In the genomic region with DNA sequence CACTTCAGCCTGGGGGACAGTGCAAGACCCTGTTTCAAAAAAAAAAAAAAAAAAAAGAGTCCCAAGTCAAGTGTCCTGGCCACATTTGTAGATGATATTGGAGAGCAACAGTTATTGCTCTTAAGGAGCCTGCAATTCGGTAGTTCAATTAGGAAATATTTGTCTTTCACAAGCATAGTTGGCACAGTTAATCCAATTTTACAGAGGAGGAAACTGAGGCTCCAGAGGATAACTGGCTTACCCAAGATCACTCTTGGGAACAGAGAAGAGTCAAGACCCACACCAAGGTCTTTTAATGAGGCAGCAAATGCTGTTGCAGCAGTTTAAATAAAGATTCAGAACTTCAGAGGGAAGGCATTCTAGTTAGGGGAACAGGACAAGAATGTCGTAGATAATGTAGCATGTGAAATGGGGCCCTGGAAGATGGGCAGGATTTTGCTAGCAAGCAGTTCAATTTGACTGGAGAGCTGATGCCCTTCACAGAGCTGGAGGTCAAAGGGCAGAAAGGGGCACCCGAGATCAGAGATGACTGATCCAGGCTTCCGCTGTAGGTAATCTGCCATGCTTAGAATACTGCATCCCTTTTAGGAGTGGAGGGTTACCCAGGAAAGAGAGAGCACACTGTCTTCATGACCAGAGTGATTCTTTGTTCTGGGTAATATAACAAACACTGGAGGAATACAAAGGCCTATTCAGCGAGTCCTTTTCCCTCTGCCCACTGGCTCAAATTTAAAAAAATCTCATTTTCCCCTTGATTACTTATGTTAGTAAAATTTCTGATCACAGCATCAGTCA, we compare ENCODE assay signal across 15 cellular contexts. TPM values are rescaled to one million over a fixed set of nuclear protein-coding genes. Genes with fewer than 3 reads are reported as not detected.
A peak's percentile ranks its signal among the peaks of the same experiment; 100 is the strongest.
DNase-seq lines count a peak whose midpoint lies in the region; ATAC-seq and TF ChIP-seq lines count a peak whose summit lies in the region.
"Had no signal": no experiment of that assay in that cellular context is flagged by ENCODE, and none has a peak within 500 bp of the region (broad histone marks: within the 10 kb centered on the region; RNA-seq: fewer than 3 reads in every experiment).

No MANE protein-coding gene starts in this region.

- TF ChIP-seq POLR2A in upper lobe of left lung (IDR thresholded peaks at IDR 0.05), result no peak

- no peaks in the 10 kb centered on the region for H3K27me3 ChIP-seq in naive thymus-derived CD4-positive, alpha-beta T cell (ENCODE audit: control insufficient read depth in 2 of 2, insufficient read depth in 2 of 2, low read length in 2 of 2)
- H3K27me3 ChIP-seq in upper lobe of left lung, result no peaks in the 10 kb centered on the region

- peaks cover 75% of the 10 kb centered on the region for H3K4me1 Mint-ChIP-seq in activated T-cell treated with anti-CD3 and anti-CD28 coated beads, Interleukin-2, amount 50 U/mL, for 72 hours (ENCODE audit: low read depth)
- peaks cover 67% of the 10 kb centered on the region for H3K4me1 Mint-ChIP-seq in chondrocyte (ENCODE audit: low read depth)
- H3K4me1 Mint-ChIP-seq in naive thymus-derived CD4-positive, alpha-beta T cell, result peaks cover 45 to 73% (median 67%) of the 10 kb centered on the region in 7 donors

- intact Hi-C loops in naive thymus-derived CD4-positive, alpha-beta T cell (cut with micrococcal nuclease), result loop anchor here (10.0 kb wide), 2 partner anchors 348 to 1978 kb away; a partner anchor contains a TSS

- peak overlapping the region; percentile 54 to 57 for H3K4me3 Mint-ChIP-seq in activated T-cell treated with anti-CD3 and anti-CD28 coated beads, Interleukin-2, amount 50 U/mL, for 72 hours
- no peak overlapping the region for H3K4me3 Mint-ChIP-seq in chondrocyte (ENCODE audit: unreplicated experiment)
- H3K4me3 Mint-ChIP-seq in naive thymus-derived CD4-positive, alpha-beta T cell, result peak overlapping the region in 5 of 10 donors; percentile 0 to 52 (median 38)

- POLR2A ChIA-PET in naive thymus-derived CD4-positive, alpha-beta T cell (lab: Charles Lee), result no interaction called here

- H3K36me3 Mint-ChIP-seq in activated T-cell treated with anti-CD3 and anti-CD28 coated beads, Interleukin-2, amount 50 U/mL, for 72 hours (ENCODE audit: insufficient read depth in 2 of 2), result no peaks in the 10 kb centered on the region
- no peaks in the 10 kb centered on the region for H3K36me3 Mint-ChIP-seq in chondrocyte (ENCODE audit: low read depth)
- peaks cover 4 to 18% (median 9%) of the 10 kb centered on the region in 5 donors for H3K36me3 Mint-ChIP-seq in naive thymus-derived CD4-positive, alpha-beta T cell

- ATAC-seq in activated T-cell treated with anti-CD3 and anti-CD28 coated beads, Interleukin-2, amount 50 U/mL, for 72 hours (replicated peaks in 1 of 2), result no peak
- no peak for ATAC-seq in naive thymus-derived CD4-positive, alpha-beta T cell
- ATAC-seq in upper lobe of left lung (ENCODE audit: low FRiP score in 2 of 2), result no peak
- ATAC-seq in GM18498 (IDR thresholded peaks at IDR 0.05; ENCODE audit: unreplicated experiment), result no peak

- CTCF ChIA-PET in naive thymus-derived CD4-positive, alpha-beta T cell (lab: Charles Lee), result interaction anchor here (0.8 kb wide), 1 partner anchor 43 kb away, joined by 4 read pairs; no protein-coding TSS in a partner anchor

- TF ChIP-seq CTCF in chondrocyte (IDR thresholded peaks at IDR 0.05), result no peak
- no peak for TF ChIP-seq CTCF in upper lobe of left lung (IDR thresholded peaks at IDR 0.05)

- H3K27me3 Mint-ChIP-seq in activated T-cell treated with anti-CD3 and anti-CD28 coated beads, Interleukin-2, amount 50 U/mL, for 72 hours (ENCODE audit: low read depth), result no peaks in the 10 kb centered on the region
- H3K27me3 Mint-ChIP-seq in chondrocyte (ENCODE audit: low read depth), result no peaks in the 10 kb centered on the region
- peaks cover 0 to 4% (median 0%) of the 10 kb centered on the region in 5 donors for H3K27me3 Mint-ChIP-seq in naive thymus-derived CD4-positive, alpha-beta T cell

- peaks cover 0 to 10% (median 0%) of the 10 kb centered on the region in 3 experiments for H3K36me3 ChIP-seq in naive thymus-derived CD4-positive, alpha-beta T cell (ENCODE audit: control insufficient read depth in 2 of 3, insufficient read depth in 3 of 3, low read length in 3 of 3)
- H3K36me3 ChIP-seq in upper lobe of left lung, result peaks cover 0 to 4% (median 0%) of the 10 kb centered on the region in 4 donors
- H3K36me3 ChIP-seq: thoracic aorta had no signal

- H3K27ac Mint-ChIP-seq in activated T-cell treated with anti-CD3 and anti-CD28 coated beads, Interleukin-2, amount 50 U/mL, for 72 hours, result no peak overlapping the region
- peak overlapping the region; percentile 0 for H3K27ac Mint-ChIP-seq in chondrocyte (ENCODE audit: unreplicated experiment)
- no peak overlapping the region for H3K27ac Mint-ChIP-seq in naive thymus-derived CD4-positive, alpha-beta T cell
- H3K27ac Mint-ChIP-seq: activated naive CD8-positive, alpha-beta T cell treated with anti-CD3 and anti-CD28 coated beads for 36 hours had no signal

- H3K9me3 Mint-ChIP-seq in activated T-cell treated with anti-CD3 and anti-CD28 coated beads, Interleukin-2, amount 50 U/mL, for 72 hours, result no peaks in the 10 kb centered on the region
- H3K9me3 Mint-ChIP-seq in chondrocyte (ENCODE audit: low read depth), result no peaks in the 10 kb centered on the region
- H3K9me3 Mint-ChIP-seq in naive thymus-derived CD4-positive, alpha-beta T cell, result no peaks in the 10 kb centered on the region
- H3K9me3 Mint-ChIP-seq: activated naive CD8-positive, alpha-beta T cell treated with anti-CD3 and anti-CD28 coated beads for 36 hours had no signal

- DNase-seq in activated T-cell treated with anti-CD3 and anti-CD28 coated beads, Interleukin-2, amount 50 U/mL, for 72 hours, result no peak
- no peak for DNase-seq in activated T-cell treated with anti-CD3 and anti-CD28 coated beads, Interleukin-2, amount 50 U/mL, for 48 hours
- DNase-seq in chondrocyte (ENCODE audit: low spot score) (no peak), upper lobe of left lung (no peak), NCI-H526 treated with DMSO at 0.1 percent for 48 hours (lab: John Stamatoyannopoulos, UW) (no peak), ureter (ENCODE audit: low spot score) (no peak)
- no peak for DNase-seq in naive thymus-derived CD4-positive, alpha-beta T cell
- DNase-seq: activated CD4-positive, alpha-beta T cell treated with anti-CD3 and anti-CD28 coated beads, Interleukin-2, amount 50 U/mL, for 48 hours; activated naive CD8-positive, alpha-beta T cell treated with anti-CD3 and anti-CD28 coated beads for 36 hours; dermis blood vessel endothelial cell; NCI-H2029; NK-92 treated with Interleukin-12 subunit alpha and Interleukin-12 subunit beta, amount 100 ng/mL, for 24 hours had no signal

- TF ChIP-seq EP300 in upper lobe of left lung (IDR thresholded peaks at IDR 0.05), result no peak

- peak overlapping the region; percentile 2 for H3K4me3 ChIP-seq in naive thymus-derived CD4-positive, alpha-beta T cell (ENCODE audit: low read length)
- H3K4me3 ChIP-seq in upper lobe of left lung, result peak overlapping the region in 3 of 4 donors; percentile 58 to 80 (median 68)
- H3K4me3 ChIP-seq: lung had no signal

- H3K27ac ChIP-seq in naive thymus-derived CD4-positive, alpha-beta T cell (ENCODE audit: low read depth, low read length), result no peak overlapping the region
- peak overlapping the region in 2 of 4 donors; percentile 99 to 100 for H3K27ac ChIP-seq in upper lobe of left lung
- H3K27ac ChIP-seq: thoracic aorta had no signal

- no peaks in the 10 kb centered on the region for H3K9me3 ChIP-seq in naive thymus-derived CD4-positive, alpha-beta T cell (ENCODE audit: control insufficient read depth in 2 of 3, low read length in 3 of 3)
- H3K9me3 ChIP-seq in upper lobe of left lung, result no peaks in the 10 kb centered on the region
- H3K9me3 ChIP-seq: thoracic aorta had no signal

- 64 to 72% methylated on average over 4 to 5 of the region's 5 CpGs for WGBS in upper lobe of left lung, 2 donors

- peaks cover 9 to 46% of the 10 kb centered on the region in 2 donors for H3K4me1 ChIP-seq in naive thymus-derived CD4-positive, alpha-beta T cell (ENCODE audit: control insufficient read depth in 2 of 2, insufficient read depth in 2 of 2, low read length in 2 of 2)
- H3K4me1 ChIP-seq in upper lobe of left lung, result peaks cover 32 to 79% (median 60%) of the 10 kb centered on the region in 4 donors

RNA-seq across cellular contexts. Expression of a gene that starts 3.0 kb away (rescaled TPM):
- total RNA-seq in activated T-cell treated with anti-CD3 and anti-CD28 coated beads, Interleukin-2, amount 50 U/mL, for 72 hours, result 10 to 100 TPM; 29.3 to 32.4 TPM
- total RNA-seq in chondrocyte (31.4 to 48.2 TPM (median 45.5 TPM) in 3 replicates), upper lobe of left lung (100 to 1,000 TPM; 117 to 437 (median 167) TPM), ureter (42.0 TPM)
- total RNA-seq in naive thymus-derived CD4-positive, alpha-beta T cell, result 10 to 100 TPM; 29.2 to 49.3 (median 31.4) TPM
- polyA plus RNA-seq in naive thymus-derived CD4-positive, alpha-beta T cell, result 1 to 10 TPM; 4.6 to 9.7 TPM
